ENCODE assay signal across 15 cellular contexts in genomic region chr2:227397562-227397961, GRCh38. TPM values are rescaled to one million over a fixed set of nuclear protein-coding genes. Genes with fewer than 3 reads are reported as not detected.
DNase-seq lines count a peak whose midpoint lies in the region; ATAC-seq, FAIRE-seq and TF ChIP-seq lines count a peak whose summit lies in the region.
"Had no signal": no experiment of that assay in that cellular context is flagged by ENCODE, and none has a peak within 500 bp of the region (broad histone marks: within the 10 kb centered on the region; RNA-seq: fewer than 3 reads in every experiment).

No MANE protein-coding gene starts in this region.

- peak overlapping the region; percentile 38 for H3K4me2 ChIP-seq in mammary epithelial cell (ENCODE audit: insufficient read depth, low read depth, low read length)

- no peak overlapping the region for H3K27ac Mint-ChIP-seq in MCF 10A (ENCODE audit: low read depth, unreplicated experiment)
- H3K27ac Mint-ChIP-seq in T-helper 17 cell, result peak overlapping the region; percentile 12
- H3K27ac Mint-ChIP-seq in CD8-positive, alpha-beta T cell, result no peak overlapping the region

- H3K36me3 ChIP-seq in mammary epithelial cell (ENCODE audit: insufficient read depth, low read length), result no peaks in the 10 kb centered on the region
- no peaks in the 10 kb centered on the region for H3K36me3 ChIP-seq in small intestine (ENCODE audit: control insufficient read depth in 2 of 2, insufficient read depth in 2 of 2, low read length in 2 of 2)
- H3K36me3 ChIP-seq in tibial artery, result no peaks in the 10 kb centered on the region
- no peaks in the 10 kb centered on the region for H3K36me3 ChIP-seq in CD8-positive, alpha-beta T cell (ENCODE audit: insufficient read depth, low read length)

- H3K4me1 Mint-ChIP-seq in MCF 10A (ENCODE audit: insufficient read depth, unreplicated experiment) (peaks cover 13% of the 10 kb centered on the region), T-helper 17 cell (peaks cover 10% of the 10 kb centered on the region)
- peaks cover 7% of the 10 kb centered on the region for H3K4me1 Mint-ChIP-seq in CD8-positive, alpha-beta T cell (ENCODE audit: low read depth)

- H3K4me3 Mint-ChIP-seq in MCF 10A (ENCODE audit: unreplicated experiment) (no peak overlapping the region), T-helper 17 cell (no peak overlapping the region)
- H3K4me3 Mint-ChIP-seq in CD8-positive, alpha-beta T cell, result no peak overlapping the region

- H3K4me1 ChIP-seq in mammary epithelial cell (ENCODE audit: insufficient read depth, low read length) (peaks cover 32% of the 10 kb centered on the region), small intestine (ENCODE audit: control insufficient read depth in 2 of 2, insufficient read depth in 1 of 2, low read depth in 1 of 2, low read length in 1 of 2) (peaks cover 4 to 11% of the 10 kb centered on the region in 2 donors), tibial artery (no peaks in the 10 kb centered on the region)
- peaks cover 5% of the 10 kb centered on the region for H3K4me1 ChIP-seq in CD8-positive, alpha-beta T cell (ENCODE audit: insufficient read depth, low read length)

- no TSS peak for BruUV-seq in mammary epithelial cell (replicated peaks; lab: Mats Ljungman, UMichigan)
- no TSS peak for BruUV-seq in MCF 10A (replicated peaks; lab: Mats Ljungman, UMichigan)

- intact Hi-C loops in mammary epithelial cell (cut with micrococcal nuclease) (no loop called here), MCF 10A (cut with micrococcal nuclease) (no loop called here), tibial artery (cut with DNase I; ENCODE audit: low total_unique reads) (no loop called here)
- intact Hi-C loops in CD8-positive, alpha-beta T cell (cut with DNase I, micrococcal nuclease), result no loop called here

- H3K36me3 Mint-ChIP-seq in MCF 10A (ENCODE audit: insufficient read depth, unreplicated experiment), result no peaks in the 10 kb centered on the region
- no peaks in the 10 kb centered on the region for H3K36me3 Mint-ChIP-seq in T-helper 17 cell (ENCODE audit: low read depth)
- H3K36me3 Mint-ChIP-seq in CD8-positive, alpha-beta T cell, result no peaks in the 10 kb centered on the region

- no peak for TF ChIP-seq CTCF in mammary epithelial cell (conservative IDR thresholded peaks at IDR 0.05 in 1 of 2, IDR thresholded peaks at IDR 0.05 in 1 of 2; ENCODE audit: extremely low read depth in 1 of 2, insufficient read depth in 1 of 2, low read depth in 1 of 2, low read length in 2 of 2)
- no peak for TF ChIP-seq CTCF in MCF 10A (IDR thresholded peaks at IDR 0.05; ENCODE audit: unreplicated experiment)
- no peak for TF ChIP-seq CTCF in tibial artery (IDR thresholded peaks at IDR 0.05)
- TF ChIP-seq CTCF in CD8-positive, alpha-beta T cell (IDR thresholded peaks at IDR 0.05), result no peak

- dilution Hi-C loops in mammary epithelial cell (cut with HindIII; ENCODE audit: low sequenced_read_pairs), result no loop called here

- H3K27ac ChIP-seq in mammary epithelial cell (ENCODE audit: insufficient read depth, low read depth, low read length), result peak overlapping the region; percentile 36
- peak overlapping the region; percentile 5 for H3K27ac ChIP-seq in epithelial cell of prostate
- no peak overlapping the region for H3K27ac ChIP-seq in small intestine (ENCODE audit: low read depth in 1 of 2, low read length in 1 of 2)
- H3K27ac ChIP-seq in tibial artery, result no peak overlapping the region
- H3K27ac ChIP-seq in CD8-positive, alpha-beta T cell (ENCODE audit: low read depth, low read length), result no peak overlapping the region

- H3K9ac ChIP-seq in mammary epithelial cell (ENCODE audit: insufficient read depth, low read length), result no peak overlapping the region

- H3K27me3 ChIP-seq in mammary epithelial cell (ENCODE audit: insufficient read depth, low read length) (no peaks in the 10 kb centered on the region), small intestine (ENCODE audit: control insufficient read depth in 2 of 2, insufficient read depth in 2 of 2, low read length in 2 of 2) (no peaks in the 10 kb centered on the region), tibial artery (no peaks in the 10 kb centered on the region)
- H3K27me3 ChIP-seq in CD8-positive, alpha-beta T cell (ENCODE audit: insufficient read depth, low read length), result no peaks in the 10 kb centered on the region

- in situ Hi-C loops in mammary epithelial cell (cut with MboI; ENCODE audit: low sequenced_read_pairs in 2 of 2), result no loop called here

- no peaks in the 10 kb centered on the region for H4K20me1 ChIP-seq in mammary epithelial cell (ENCODE audit: insufficient read depth, low read length)

- CTCF ChIA-PET in mammary epithelial cell (lab: Charles Lee; ENCODE audit: low non-redundant PET), result no interaction called here
- CTCF ChIA-PET in MCF 10A (lab: Yijun Ruan, JAX), result interaction anchor here (0.6 to 2.5 kb wide), 5 partner anchors 8 to 368 kb away, joined by 3 to 8 read pairs (median 6); no protein-coding TSS in a partner anchor
- CTCF ChIA-PET in CD8-positive, alpha-beta T cell (lab: Charles Lee), result interaction anchor here (1.1 kb wide), 1 partner anchor 8 kb away, joined by 4 read pairs; no protein-coding TSS in a partner anchor

- H3K79me2 ChIP-seq in mammary epithelial cell (ENCODE audit: insufficient read depth, low read length), result no peaks in the 10 kb centered on the region

- H3K4me3 ChIP-seq in mammary epithelial cell (replicated peaks in 1 of 3; ENCODE audit: insufficient read depth in 1 of 3, low read depth in 2 of 3, low read length in 3 of 3) (no peak overlapping the region), small intestine (ENCODE audit: low read depth in 1 of 2, low read length in 2 of 2) (no peak overlapping the region), tibial artery (no peak overlapping the region)
- H3K4me3 ChIP-seq in CD8-positive, alpha-beta T cell (ENCODE audit: low read depth, low read length), result no peak overlapping the region

- no peaks in the 10 kb centered on the region for H3K9me3 ChIP-seq in mammary epithelial cell (replicated peaks; ENCODE audit: insufficient read depth, low read length)
- H3K9me3 ChIP-seq in T-helper 17 cell (ENCODE audit: control insufficient read depth, low read length, poor library complexity, severe bottlenecking), result no peaks in the 10 kb centered on the region
- H3K9me3 ChIP-seq in small intestine (ENCODE audit: control insufficient read depth, low read depth), result no peaks in the 10 kb centered on the region
- H3K9me3 ChIP-seq in tibial artery, result no peaks in the 10 kb centered on the region
- no peaks in the 10 kb centered on the region for H3K9me3 ChIP-seq in CD8-positive, alpha-beta T cell (ENCODE audit: low read length)

- peak; percentile 59 for DNase-seq in mammary epithelial cell
- DNase-seq in MCF 10A (ENCODE audit: unreplicated experiment), result no peak
- DNase-seq in T-helper 17 cell, result no peak
- DNase-seq in epithelial cell of prostate (ENCODE audit: low read depth, low spot score), result no peak
- DNase-seq in small intestine, result peak; percentile 60
- DNase-seq in tibial artery, result no peak
- DNase-seq in CD8-positive, alpha-beta T cell, result no peak
- DNase-seq in NOMO-1 (lab: John Stamatoyannopoulos, UW; ENCODE audit: unreplicated experiment in 2 of 2), result no peak
- DNase-seq: NCI-H1930, NCI-H2171, NCI-H510A, NCI-H82 had no signal

- no peaks in the 10 kb centered on the region for H3K9me3 Mint-ChIP-seq in MCF 10A (ENCODE audit: unreplicated experiment)
- no peaks in the 10 kb centered on the region for H3K9me3 Mint-ChIP-seq in CD8-positive, alpha-beta T cell

- no peak for FAIRE-seq in small intestine (lab: Jason Lieb, UNC)
- FAIRE-seq: A204.1, D721Med, H54 had no signal

- H2AFZ ChIP-seq in mammary epithelial cell (ENCODE audit: low read depth, low read length), result peak overlapping the region; percentile 86

- WGBS in mammary epithelial cell (ENCODE audit: low coverage, missing lambda C conversion rate), result 13% methylated on average over 4 of the region's 4 CpGs
- WGBS in small intestine, 3 donors, result 14 to 49% (median 26%) methylated on average over 4 of the region's 4 CpGs

- POLR2A ChIA-PET in MCF 10A (lab: Yijun Ruan, JAX), result interaction anchor here (1.3 kb wide), 1 partner anchor 10 kb away, joined by 3 read pairs; no protein-coding TSS in a partner anchor
- POLR2A ChIA-PET in CD8-positive, alpha-beta T cell (lab: Charles Lee), result no interaction called here

- H3K27me3 Mint-ChIP-seq in MCF 10A (ENCODE audit: insufficient read depth, unreplicated experiment) (no peaks in the 10 kb centered on the region), T-helper 17 cell (peaks cover 12% of the 10 kb centered on the region)
- peaks cover 2% of the 10 kb centered on the region for H3K27me3 Mint-ChIP-seq in CD8-positive, alpha-beta T cell (ENCODE audit: low read depth)

- no peak for ATAC-seq in T-helper 17 cell
- no peak for ATAC-seq in CD8-positive, alpha-beta T cell

RNA-seq across cellular contexts. Expression of gene SCYGR1, which starts 9.8 kb away (rescaled TPM):
- not detected for total RNA-seq in mammary epithelial cell
- not detected for polyA plus RNA-seq in mammary epithelial cell
- not detected for polyA minus RNA-seq in mammary epithelial cell
- not detected in 2 replicates for total RNA-seq in MCF 10A (2022)
- total RNA-seq in T-helper 17 cell, result not detected
- polyA plus RNA-seq in small intestine, result not detected
- not detected for total RNA-seq in CD8-positive, alpha-beta T cell

RNA-seq across cellular contexts. Expression of gene TM4SF20, which starts 18.5 kb away (rescaled TPM):
- total RNA-seq in mammary epithelial cell (not detected), MCF 10A (2022) (not detected in 2 replicates), T-helper 17 cell (not detected)
- polyA plus RNA-seq in mammary epithelial cell (not detected), small intestine (100 to 1,000 TPM; 202 to 336 (median 210) TPM)
- polyA minus RNA-seq in mammary epithelial cell, result not detected
- not detected for total RNA-seq in CD8-positive, alpha-beta T cell

Comparison
In these comparisons a context has a peak if more than half of its experiments do, and no peak if none do; other contexts are left out.
1. DNase-seq: peak in mammary epithelial cell (single experiment) and small intestine (single experiment); none in MCF 10A (single experiment), T-helper 17 cell (0 of 3), epithelial cell of prostate (single experiment), tibial artery (0 of 2), CD8-positive, alpha-beta T cell (0 of 7) and NOMO-1 (0 of 2).
2. H3K27ac ChIP-seq: peak in mammary epithelial cell (single experiment) and epithelial cell of prostate (single experiment); none in small intestine (0 of 2), tibial artery (0 of 2) and CD8-positive, alpha-beta T cell (single experiment).